16 cellular contexts compared by ENCODE assay signal in genomic region chr7:137538361-137538762, GRCh38.
DNase-seq lines count a peak whose midpoint lies in the region; ATAC-seq and TF ChIP-seq lines count a peak whose summit lies in the region.
"Had no signal": no experiment of that assay in that cellular context is flagged by ENCODE, and none has a peak within 500 bp of the region (broad histone marks: within the 10 kb centered on the region; RNA-seq: fewer than 3 reads in every experiment).

No MANE protein-coding gene starts in this region.

- no peak overlapping the region for H3K27ac ChIP-seq in caudate nucleus (ENCODE audit: low read depth, low read length)
- H3K27ac ChIP-seq: left ventricle myocardium inferior, transverse colon had no signal

- in situ Hi-C loops in astrocyte of the spinal cord (cut with HindIII; ENCODE audit: low sequenced_read_pairs) = no loop called here

- POLR2A ChIA-PET in AG04449 (lab: Yijun Ruan, JAX) = interaction anchor here (1.2 kb wide), 1 partner anchor 18 kb away, joined by 3 read pairs; no protein-coding TSS in a partner anchor

- CTCF ChIA-PET in AG04449 (lab: Yijun Ruan, JAX) = interaction anchor here (0.8 to 1.7 kb wide), 3 partner anchors 17 to 54 kb away, joined by 3 to 7 read pairs (median 5); no protein-coding TSS in a partner anchor

- DNase-seq in AG04449 (ENCODE audit: low read depth, low spot score) (peak; percentile 38), HS-5 (ENCODE audit: low read depth) (peak; percentile 56), astrocyte of the spinal cord (ENCODE audit: low read depth, low spot score) (peak; percentile 89), inferior parietal cortex (ENCODE audit: extremely low spot score) (peak; percentile 34), caudate nucleus (lab: John Stamatoyannopoulos, UW) (no peak), SHP77 treated with DMSO at 0.1 percent for 48 hours (lab: John Stamatoyannopoulos, UW) (no peak)
- DNase-seq in stimulated activated CD8-positive, alpha-beta memory T cell treated with anti-CD3 and anti-CD28 coated beads, Interleukin-4, amount 100 ng/mL, for 48 hours = no peak
- DNase-seq: activated CD8-positive, alpha-beta memory T cell treated with anti-CD3 and anti-CD28 coated beads, Interleukin-2, amount 10 ng/mL, durations not matched to agents 7 days and 5 days; DMS79 treated with DMSO at 0.1 percent for 48 hours; left ventricle myocardium inferior; NCI-H1417; NCI-H526 treated with DMSO at 0.1 percent for 48 hours; transverse colon had no signal

- TF ChIP-seq CTCF in AG04449 (IDR thresholded peaks at IDR 0.05; ENCODE audit: insufficient read depth, low read length, missing control alignments) = no peak
- TF ChIP-seq CTCF in astrocyte of the spinal cord (IDR thresholded peaks at IDR 0.05; ENCODE audit: low read depth, low read length) = no peak

- H3K4me3 ChIP-seq in AG04449 (ENCODE audit: low read depth, low read length) = no peak overlapping the region; the same call in 1 of the 2 replicates
- no peak overlapping the region for H3K4me3 ChIP-seq in astrocyte of the spinal cord (ENCODE audit: low read depth, low read length)
- H3K4me3 ChIP-seq: HAP-1, left ventricle myocardium inferior, transverse colon had no signal

- no peak for ATAC-seq in HG02981 (IDR thresholded peaks at IDR 0.05; ENCODE audit: unreplicated experiment)
- ATAC-seq: activated CD8-positive, alpha-beta memory T cell treated with anti-CD3 and anti-CD28 coated beads, Interleukin-2, amount 10 ng/mL, durations not matched to agents 7 days and 5 days; HepG2 had no signal

Comparison
In these comparisons a context has a peak if more than half of its experiments do, and no peak if none do; other contexts are left out.
1. DNase-seq: peak in AG04449 (single experiment), HS-5 (single experiment), astrocyte of the spinal cord (single experiment) and inferior parietal cortex (single experiment); none in stimulated activated CD8-positive, alpha-beta memory T cell treated with anti-CD3 and anti-CD28 coated beads, Interleukin-4, amount 100 ng/mL, for 48 hours (single experiment), caudate nucleus (0 of 61) and SHP77 treated with DMSO at 0.1 percent for 48 hours (single experiment).